ENCODE assay signal across 10 cellular contexts in genomic region chr2:24917086-24917485, GRCh38. TPM values are rescaled to one million over a fixed set of nuclear protein-coding genes. Genes with fewer than 3 reads are reported as not detected.
DNase-seq lines count a peak whose midpoint lies in the region; ATAC-seq and TF ChIP-seq lines count a peak whose summit lies in the region.
"Had no signal": no experiment of that assay in that cellular context is flagged by ENCODE, and none has a peak within 500 bp of the region (broad histone marks: within the 10 kb centered on the region; RNA-seq: fewer than 3 reads in every experiment).

No MANE protein-coding gene starts in this region.

- TF ChIP-seq CTCF in coronary artery (IDR thresholded peaks at IDR 0.05), result no peak
- no peak for TF ChIP-seq CTCF in upper lobe of right lung (IDR thresholded peaks at IDR 0.05)

- H3K27ac ChIP-seq in coronary artery, result peak overlapping the region in 1 of 2 donors; percentile 43
- H3K27ac ChIP-seq in upper lobe of right lung, result no peak overlapping the region

- intact Hi-C loops in activated naive CD4-positive, alpha-beta T cell treated with anti-CD3 and anti-CD28 coated beads for 36 hours (cut with micrococcal nuclease), result no loop called here
- intact Hi-C loops in upper lobe of right lung (cut with DNase I), result no loop called here

- H3K36me3 ChIP-seq in upper lobe of right lung, result no peaks in the 10 kb centered on the region

- H3K27me3 ChIP-seq in upper lobe of right lung, result no peaks in the 10 kb centered on the region

- H3K9me3 Mint-ChIP-seq in activated naive CD4-positive, alpha-beta T cell treated with anti-CD3 and anti-CD28 coated beads for 36 hours, result no peaks in the 10 kb centered on the region
- H3K9me3 Mint-ChIP-seq: activated naive CD4-positive, alpha-beta T cell treated with anti-CD3 and anti-CD28 coated beads, Interleukin-2, amount 50 U/mL, for 72 hours had no signal

- peaks cover 6% of the 10 kb centered on the region for H3K4me1 ChIP-seq in upper lobe of right lung

- H3K4me3 ChIP-seq in coronary artery (peak overlapping the region; percentile 80), upper lobe of right lung (peak overlapping the region; percentile 51)

- H3K4me3 Mint-ChIP-seq in activated naive CD4-positive, alpha-beta T cell treated with anti-CD3 and anti-CD28 coated beads for 36 hours, result peak overlapping the region; percentile 3

- H3K36me3 Mint-ChIP-seq in activated naive CD4-positive, alpha-beta T cell treated with anti-CD3 and anti-CD28 coated beads for 36 hours (ENCODE audit: low read depth), result peaks cover 38% of the 10 kb centered on the region

- no peak for DNase-seq in activated naive CD4-positive, alpha-beta T cell treated with anti-CD3 and anti-CD28 coated beads for 36 hours
- no peak for DNase-seq in activated naive CD4-positive, alpha-beta T cell (lab: John Stamatoyannopoulos, UW)
- DNase-seq in MV-4-11 (lab: John Stamatoyannopoulos, UW), result peak; percentile 79
- DNase-seq in coronary artery (ENCODE audit: low spot score), result no peak
- DNase-seq in upper lobe of right lung, result no peak
- no peak for DNase-seq in stimulated activated CD4-positive, alpha-beta T cell treated with anti-CD3 and anti-CD28 coated beads, Interleukin-4, amount 100 ng/mL, for 24 hours
- no peak for DNase-seq in NCI-H524 (lab: John Stamatoyannopoulos, UW)
- DNase-seq: NCI-H510A treated with DMSO at 0.1 percent for 48 hours had no signal

- peaks cover 33% of the 10 kb centered on the region for H3K4me1 Mint-ChIP-seq in activated naive CD4-positive, alpha-beta T cell treated with anti-CD3 and anti-CD28 coated beads for 36 hours (ENCODE audit: low read depth)

- no peaks in the 10 kb centered on the region for H3K9me3 ChIP-seq in upper lobe of right lung

- CTCF ChIA-PET in activated naive CD4-positive, alpha-beta T cell treated with anti-CD3 and anti-CD28 coated beads for 36 hours (lab: Charles Lee), result no interaction called here

- H3K27ac Mint-ChIP-seq in activated naive CD4-positive, alpha-beta T cell treated with anti-CD3 and anti-CD28 coated beads for 36 hours, result no peak overlapping the region
- H3K27ac Mint-ChIP-seq: activated naive CD4-positive, alpha-beta T cell treated with anti-CD3 and anti-CD28 coated beads, Interleukin-2, amount 50 U/mL, for 72 hours had no signal

- no peaks in the 10 kb centered on the region for H3K27me3 Mint-ChIP-seq in activated naive CD4-positive, alpha-beta T cell treated with anti-CD3 and anti-CD28 coated beads for 36 hours (ENCODE audit: low read depth)

- ATAC-seq in upper lobe of right lung (peak; percentile 8), GM19324 (IDR thresholded peaks at IDR 0.05; ENCODE audit: low FRiP score, unreplicated experiment) (no peak)

RNA-seq across cellular contexts. Expression of gene ADCY3, which starts 3.0 kb away (rescaled TPM):
- 10 to 100 TPM; 44.8 to 49.9 TPM for total RNA-seq in activated naive CD4-positive, alpha-beta T cell treated with anti-CD3 and anti-CD28 coated beads for 36 hours
- 37.0 TPM for total RNA-seq in upper lobe of right lung

RNA-seq across cellular contexts. Expression of gene DNAJC27, which starts 54.7 kb away (rescaled TPM):
- total RNA-seq in activated naive CD4-positive, alpha-beta T cell treated with anti-CD3 and anti-CD28 coated beads for 36 hours, result 1 to 10 TPM; 5.3 to 6.0 TPM
- 7.5 TPM for total RNA-seq in upper lobe of right lung
